Comparison of ENCODE assay signal across 8 cellular contexts in genomic region chr11:86301742-86302091, GRCh38. TPM values are rescaled to one million over a fixed set of nuclear protein-coding genes. Genes with fewer than 3 reads are reported as not detected.
A peak's percentile ranks its signal among the peaks of the same experiment; 100 is the strongest.
DNase-seq lines count a peak whose midpoint lies in the region; ATAC-seq and TF ChIP-seq lines count a peak whose summit lies in the region.

No MANE protein-coding gene starts in this region.

- H2AFZ ChIP-seq in H9 (ENCODE audit: low read length) = no peak overlapping the region

- peak overlapping the region; percentile 98 for H3K4me3 ChIP-seq in BE2C (ENCODE audit: low read depth, low read length)

- H3K27ac ChIP-seq in H9 (ENCODE audit: insufficient read length, low read depth, low read length) = no peak overlapping the region

- WGBS in H9 (ENCODE audit: extremely low coverage, insufficient read length, low lambda C conversion rate) = no CpG with 5 or more reads among the region's 6 CpGs

- no peak overlapping the region for H4K5ac ChIP-seq in H9 (ENCODE audit: insufficient read length, low read depth, low read length)

- no peak for DNase-seq in BE2C
- DNase-seq in H9 = no peak
- no peak for DNase-seq in activated CD8-positive, alpha-beta T cell treated with anti-CD3 and anti-CD28 coated beads for 36 hours
- DNase-seq in mesothelial cell of epicardium (ENCODE audit: low spot score in 2 of 2, unreplicated experiment in 2 of 2) = no peak
- no peak for DNase-seq in GDM1 (lab: John Stamatoyannopoulos, UW)
- no peak for DNase-seq in NCI-H748 treated with DMSO at 0.1 percent for 48 hours (lab: John Stamatoyannopoulos, UW)
- no peak for DNase-seq in GOT3 (lab: John Stamatoyannopoulos, UW)
- DNase-seq in GM03348 (ENCODE audit: low spot score) = no peak

- no peak overlapping the region for H2AK5ac ChIP-seq in H9 (ENCODE audit: insufficient read length, low read length)

- H3K4me1 ChIP-seq in BE2C (no peaks in the 10 kb centered on the region; the same call in 1 of the 2 replicates), H9 (ENCODE audit: insufficient read depth, low read length) (no peaks in the 10 kb centered on the region)

- no peak overlapping the region for H4K8ac ChIP-seq in H9 (replicated peaks; ENCODE audit: insufficient read length, low read depth, low read length)

- no peak overlapping the region for H3K4ac ChIP-seq in H9 (ENCODE audit: low read depth, low read length)

- no peaks in the 10 kb centered on the region for H3K79me1 ChIP-seq in H9 (ENCODE audit: insufficient read depth, low read depth, low read length, poor library complexity, severe bottlenecking)

- H4K91ac ChIP-seq in H9 (ENCODE audit: insufficient read length, low read depth, low read length) = no peak overlapping the region

- intact Hi-C loops in activated CD8-positive, alpha-beta T cell treated with anti-CD3 and anti-CD28 coated beads for 36 hours (cut with micrococcal nuclease) = loop anchor here (10.0 kb wide), 1 partner anchor 143 kb away; no protein-coding TSS in a partner anchor

- H4K20me1 ChIP-seq in H9 (ENCODE audit: control insufficient read depth, insufficient read depth, insufficient read length) = no peaks in the 10 kb centered on the region

- POLR2A ChIA-PET in activated CD8-positive, alpha-beta T cell treated with anti-CD3 and anti-CD28 coated beads for 36 hours (lab: Charles Lee) = interaction anchor here (0.8 to 1.1 kb wide), 3 partner anchors 11 to 34 kb away, joined by 3 read pairs; no protein-coding TSS in a partner anchor

- no peaks in the 10 kb centered on the region for H3K9me3 ChIP-seq in BE2C
- H3K9me3 ChIP-seq in H9 (ENCODE audit: control insufficient read depth, low read depth, low read length) = no peaks in the 10 kb centered on the region

- CTCF ChIA-PET in activated CD8-positive, alpha-beta T cell treated with anti-CD3 and anti-CD28 coated beads for 36 hours (lab: Charles Lee) = interaction anchor here (0.9 to 2.9 kb wide), 4 partner anchors 10 to 447 kb away, joined by 3 to 13 read pairs (median 4); partner anchors contain the start of gene CCDC83

- H3K4me1 Mint-ChIP-seq in H9 = peaks cover 12 to 14% of the 10 kb centered on the region in 2 experiments
- H3K4me1 Mint-ChIP-seq in activated CD8-positive, alpha-beta T cell treated with anti-CD3 and anti-CD28 coated beads for 36 hours (ENCODE audit: low read depth) = peaks cover 31% of the 10 kb centered on the region
- peaks cover 19% of the 10 kb centered on the region for H3K4me1 Mint-ChIP-seq in mesothelial cell of epicardium

- no peak overlapping the region for H2BK5ac ChIP-seq in H9 (ENCODE audit: insufficient read length, low read length)

- H3K4me3 Mint-ChIP-seq in H9 (peak overlapping the region; percentile 99 to 100), mesothelial cell of epicardium (peak overlapping the region; percentile 99)
- H3K4me3 Mint-ChIP-seq in activated CD8-positive, alpha-beta T cell treated with anti-CD3 and anti-CD28 coated beads for 36 hours = peak overlapping the region; percentile 89

- no peak overlapping the region for H2BK20ac ChIP-seq in H9 (ENCODE audit: low read depth, low read length, poor library complexity, severe bottlenecking)

- H3K27ac Mint-ChIP-seq in H9 (peak overlapping the region in 2 of 3 experiments; percentile 46 to 100; a peak in 2 of 7 replicates), mesothelial cell of epicardium (peak overlapping the region; percentile 98)
- peak overlapping the region; percentile 97 for H3K27ac Mint-ChIP-seq in activated CD8-positive, alpha-beta T cell treated with anti-CD3 and anti-CD28 coated beads for 36 hours

- H3K4me2 ChIP-seq in H9 (ENCODE audit: insufficient read depth, insufficient read length, low read length) = no peak overlapping the region

- H3K56ac ChIP-seq in H9 (ENCODE audit: insufficient read length, low read depth, low read length) = no peak overlapping the region

- H3K36me3 Mint-ChIP-seq in H9 (ENCODE audit: insufficient read depth in 1 of 3, low read depth in 3 of 3) (peaks cover 5 to 9% (median 9%) of the 10 kb centered on the region in 3 experiments; a peak in 6 of 7 replicates), mesothelial cell of epicardium (peaks cover 6% of the 10 kb centered on the region)
- H3K36me3 Mint-ChIP-seq in activated CD8-positive, alpha-beta T cell treated with anti-CD3 and anti-CD28 coated beads for 36 hours (ENCODE audit: low read depth) = peaks cover 12% of the 10 kb centered on the region

- TF ChIP-seq CTCF in BE2C (IDR thresholded peaks at IDR 0.05; ENCODE audit: low read depth, low read length) (no peak), H9 (conservative IDR thresholded peaks at IDR 0.05) (no peak), mesothelial cell of epicardium (IDR thresholded peaks at IDR 0.05; ENCODE audit: unreplicated experiment) (no peak)
- no peak for TF ChIP-seq CTCF in activated CD8-positive, alpha-beta T cell treated with anti-CD3 and anti-CD28 coated beads for 36 hours (IDR thresholded peaks at IDR 0.05)

- no peak overlapping the region for H3K9ac ChIP-seq in H9 (ENCODE audit: extremely low read depth, insufficient read length, low read length)

- no peak overlapping the region for H3K14ac ChIP-seq in H9 (ENCODE audit: insufficient read depth, low read length)

- no peaks in the 10 kb centered on the region for H3K27me3 ChIP-seq in BE2C
- H3K27me3 ChIP-seq in H9 (ENCODE audit: insufficient read depth, low read length) = no peaks in the 10 kb centered on the region

- no peak overlapping the region for H2BK15ac ChIP-seq in H9 (ENCODE audit: low read depth, low read length)

- H3T11ph ChIP-seq in H9 (ENCODE audit: low read length) = no peak overlapping the region

- no peak for ATAC-seq in activated CD8-positive, alpha-beta T cell treated with anti-CD3 and anti-CD28 coated beads for 36 hours

- H3K27me3 Mint-ChIP-seq in H9 (ENCODE audit: low read depth) (peaks cover 7% of the 10 kb centered on the region), mesothelial cell of epicardium (ENCODE audit: low read depth) (peaks cover 9% of the 10 kb centered on the region)
- no peaks in the 10 kb centered on the region for H3K27me3 Mint-ChIP-seq in activated CD8-positive, alpha-beta T cell treated with anti-CD3 and anti-CD28 coated beads for 36 hours

- peaks cover 2% of the 10 kb centered on the region; the same call in 1 of the 2 replicates for H3K79me2 ChIP-seq in H9 (ENCODE audit: insufficient read depth, low read length)

- peaks cover 1 to 3% of the 10 kb centered on the region in 2 experiments; a peak in 1 of 5 replicates for H3K9me3 Mint-ChIP-seq in H9
- H3K9me3 Mint-ChIP-seq in activated CD8-positive, alpha-beta T cell treated with anti-CD3 and anti-CD28 coated beads for 36 hours = no peaks in the 10 kb centered on the region
- H3K9me3 Mint-ChIP-seq in mesothelial cell of epicardium = peaks cover 6% of the 10 kb centered on the region

- H3K23me2 ChIP-seq in H9 (ENCODE audit: insufficient read length, low read depth, low read length, poor library complexity, severe bottlenecking) = no peaks in the 10 kb centered on the region

- H3K23ac ChIP-seq in H9 (ENCODE audit: insufficient read length, low read depth, low read length) = no peak overlapping the region

- no peak overlapping the region for H2BK12ac ChIP-seq in H9 (ENCODE audit: insufficient read length, low read depth, low read length)

- no peak overlapping the region for H2BK120ac ChIP-seq in H9 (ENCODE audit: low read depth, low read length, poor library complexity, severe bottlenecking)

- no peak overlapping the region for H3K18ac ChIP-seq in H9 (ENCODE audit: insufficient read length, low read depth, low read length)

- H3K36me3 ChIP-seq in BE2C = no peaks in the 10 kb centered on the region

RNA-seq across cellular contexts. Expression of gene HIKESHI, which starts 0.3 kb away (rescaled TPM):
- polyA plus RNA-seq in BE2C (2012; ENCODE audit: insufficient read depth, insufficient read length, low read depth) = 45.5 TPM
- total RNA-seq in H9 (2021) = 54.1 and 55.2 TPM in 2 replicates
- 10 to 100 TPM; 59.6 to 60.5 TPM for total RNA-seq in activated CD8-positive, alpha-beta T cell treated with anti-CD3 and anti-CD28 coated beads for 36 hours
- total RNA-seq in mesothelial cell of epicardium = 38.0 to 43.4 TPM (median 39.5 TPM) in 3 replicates

RNA-seq across cellular contexts. Expression of gene EED, which starts 57.2 kb away (rescaled TPM):
- polyA plus RNA-seq in BE2C (2012; ENCODE audit: insufficient read depth, insufficient read length, low read depth) = 15.4 TPM
- 31.7 and 34.1 TPM in 2 replicates for total RNA-seq in H9 (2021)
- 100 to 1,000 TPM; 114 to 117 TPM for total RNA-seq in activated CD8-positive, alpha-beta T cell treated with anti-CD3 and anti-CD28 coated beads for 36 hours
- total RNA-seq in mesothelial cell of epicardium = 30.5 to 32.4 TPM (median 30.6 TPM) in 3 replicates
